In genomic region chrX:13669246-13669689, GRCh38 we compare ENCODE assay signal across 8 cellular contexts. TPM values are rescaled to one million over a fixed set of nuclear protein-coding genes. Genes with fewer than 3 reads are reported as not detected.
DNase-seq lines count a peak whose midpoint lies in the region; ATAC-seq and TF ChIP-seq lines count a peak whose summit lies in the region.

No MANE protein-coding gene starts in this region.

- H3K4me3 ChIP-seq in cardiac muscle cell = no peak overlapping the region

- no peaks in the 10 kb centered on the region for H3K9me3 ChIP-seq in cardiac muscle cell (ENCODE audit: low read depth)

- ATAC-seq in HG02870 (IDR thresholded peaks at IDR 0.05; ENCODE audit: unreplicated experiment) = peak; percentile 71

- peaks cover 9% of the 10 kb centered on the region for H3K4me1 ChIP-seq in cardiac muscle cell (ENCODE audit: low read depth)

- H3K27ac ChIP-seq in cardiac muscle cell = peak overlapping the region; percentile 49

- no peaks in the 10 kb centered on the region for H3K27me3 ChIP-seq in cardiac muscle cell

- no peaks in the 10 kb centered on the region for H3K36me3 ChIP-seq in cardiac muscle cell

- TF ChIP-seq CTCF in cardiac muscle cell (IDR thresholded peaks at IDR 0.05; ENCODE audit: low read depth, low read length) = no peak

- DNase-seq in SIG-M5 treated with dmso at 0.1 percent for 504 hours (lab: John Stamatoyannopoulos, UW; ENCODE audit: unreplicated experiment) = peak; percentile 56
- no peak for DNase-seq in SIG-M5 (lab: John Stamatoyannopoulos, UW)
- DNase-seq in NCI-H2196 treated with DMSO at 0.1 percent for 48 hours (lab: John Stamatoyannopoulos, UW; ENCODE audit: unreplicated experiment) = peak; percentile 19
- DNase-seq in activated T-helper 1 cell treated with Interleukin-2 at 50 U/mL for 16 hours (ENCODE audit: low read depth) = peak; percentile 9
- DNase-seq in cardiac muscle cell (ENCODE audit: low read depth in 1 of 2, low spot score in 1 of 2) = peak in 1 of 2 donors; percentile 95
- DNase-seq in stimulated activated CD4-positive, alpha-beta T cell treated with anti-CD3 and anti-CD28 coated beads, Interleukin-1b, Interleukin-23, amount 100 ng/mL, for 48 hours = peak; percentile 61
- DNase-seq in OCI-M2 (lab: John Stamatoyannopoulos, UW; ENCODE audit: unreplicated experiment) = no peak

RNA-seq across cellular contexts. Expression of gene TCEANC, which starts 16.3 kb away (rescaled TPM):
- 2.9 and 6.9 TPM in 2 replicates for total RNA-seq in cardiac muscle cell
- 3.5 and 4.7 TPM in 2 replicates for polyA plus RNA-seq in cardiac muscle cell

RNA-seq across cellular contexts. Expression of gene RAB9A, which starts 19.7 kb away (rescaled TPM):
- 33.7 and 34.8 TPM in 2 replicates for total RNA-seq in cardiac muscle cell
- polyA plus RNA-seq in cardiac muscle cell = 36.3 and 56.6 TPM in 2 replicates

Comparison
In these comparisons a context has a peak if more than half of its experiments do, and no peak if none do; other contexts are left out.
1. DNase-seq: peak in SIG-M5 treated with dmso at 0.1 percent for 504 hours (single experiment), NCI-H2196 treated with DMSO at 0.1 percent for 48 hours (single experiment), activated T-helper 1 cell treated with Interleukin-2 at 50 U/mL for 16 hours (single experiment) and stimulated activated CD4-positive, alpha-beta T cell treated with anti-CD3 and anti-CD28 coated beads, Interleukin-1b, Interleukin-23, amount 100 ng/mL, for 48 hours (single experiment); none in SIG-M5 (single experiment) and OCI-M2 (single experiment).